ENCODE assay signal across 9 cellular contexts in genomic region chr15:67820992-67821783, GRCh38. TPM values are rescaled to one million over a fixed set of nuclear protein-coding genes. Genes with fewer than 3 reads are reported as not detected.
DNase-seq lines count a peak whose midpoint lies in the region; ATAC-seq, FAIRE-seq and TF ChIP-seq lines count a peak whose summit lies in the region.
"Had no signal": no experiment of that assay in that cellular context is flagged by ENCODE, and none has a peak within 500 bp of the region (broad histone marks: within the 10 kb centered on the region; RNA-seq: fewer than 3 reads in every experiment).

No MANE protein-coding gene starts in this region.

- H3K36me3 ChIP-seq in endothelial cell of umbilical vein (ENCODE audit: control insufficient read depth in 2 of 2, extremely low read depth in 1 of 2, insufficient read depth in 2 of 2, low read length in 2 of 2): no peaks in the 10 kb centered on the region

- peaks cover 2% of the 10 kb centered on the region for H3K4me1 ChIP-seq in endothelial cell of umbilical vein (ENCODE audit: control insufficient read depth, extremely low read depth, insufficient read depth, low read length)

- H3K9me3 Mint-ChIP-seq in natural killer cell treated with Interleukin-12 subunit alpha and Interleukin-12 subunit beta and Interleukin-15 and Interleukin-18, amount 100 ng/mL, for 72 hours: no peaks in the 10 kb centered on the region

- intact Hi-C loops in endothelial cell of umbilical vein (cut with micrococcal nuclease): no loop called here

- peak; percentile 71 for DNase-seq in EH (ENCODE audit: low read depth)
- peak; percentile 54 for DNase-seq in RPMI7951 (ENCODE audit: low read depth)
- DNase-seq in endothelial cell of umbilical vein (ENCODE audit: low read depth, low spot score): peak; percentile 47
- DNase-seq in natural killer cell treated with Interleukin-12 subunit alpha and Interleukin-12 subunit beta and Interleukin-15 and Interleukin-18, amount 100 ng/mL, for 72 hours (ENCODE audit: low spot score): no peak
- no peak for DNase-seq in NCI-H2029 (lab: John Stamatoyannopoulos, UW)
- DNase-seq in NCI-H774 (lab: John Stamatoyannopoulos, UW): no peak
- DNase-seq in activated CD4-positive, CD25-positive, alpha-beta regulatory T cell (lab: John Stamatoyannopoulos, UW): no peak
- DNase-seq in superior temporal gyrus (ENCODE audit: extremely low spot score): no peak

- no peaks in the 10 kb centered on the region for H4K20me1 ChIP-seq in endothelial cell of umbilical vein (replicated peaks; ENCODE audit: control insufficient read depth, extremely low read depth, insufficient read depth, low read length)

- no peak for TF ChIP-seq POLR2A in endothelial cell of umbilical vein (IDR thresholded peaks at IDR 0.05; ENCODE audit: low read depth, low read length)

- H3K9me3 ChIP-seq in endothelial cell of umbilical vein (replicated peaks; ENCODE audit: control insufficient read depth, insufficient read depth, low read length): no peaks in the 10 kb centered on the region

- no peak overlapping the region for H3K4me3 Mint-ChIP-seq in natural killer cell treated with Interleukin-12 subunit alpha and Interleukin-12 subunit beta and Interleukin-15 and Interleukin-18, amount 100 ng/mL, for 72 hours

- H3K36me3 Mint-ChIP-seq in natural killer cell treated with Interleukin-12 subunit alpha and Interleukin-12 subunit beta and Interleukin-15 and Interleukin-18, amount 100 ng/mL, for 72 hours: no peaks in the 10 kb centered on the region

- no TSS peak for BruUV-seq in endothelial cell of umbilical vein (replicated peaks; lab: Mats Ljungman, UMichigan)

- H3K4me3 ChIP-seq in endothelial cell of umbilical vein (replicated peaks in 1 of 3; ENCODE audit: insufficient read depth in 1 of 3, low read depth in 1 of 3, low read length in 3 of 3): no peak overlapping the region

- no peak overlapping the region for H3K27ac Mint-ChIP-seq in natural killer cell treated with Interleukin-12 subunit alpha and Interleukin-12 subunit beta and Interleukin-15 and Interleukin-18, amount 100 ng/mL, for 72 hours

- peaks cover 43 to 56% of the 10 kb centered on the region in 2 donors for H3K27me3 Mint-ChIP-seq in natural killer cell treated with Interleukin-12 subunit alpha and Interleukin-12 subunit beta and Interleukin-15 and Interleukin-18, amount 100 ng/mL, for 72 hours

- H3K79me2 ChIP-seq in endothelial cell of umbilical vein (ENCODE audit: control insufficient read depth, insufficient read depth, low read length): no peaks in the 10 kb centered on the region

- H3K4me1 Mint-ChIP-seq in natural killer cell treated with Interleukin-12 subunit alpha and Interleukin-12 subunit beta and Interleukin-15 and Interleukin-18, amount 100 ng/mL, for 72 hours (ENCODE audit: low read depth in 2 of 2): peaks cover 20 to 22% of the 10 kb centered on the region in 2 donors

- no peaks in the 10 kb centered on the region for H3K9me1 ChIP-seq in endothelial cell of umbilical vein (replicated peaks; ENCODE audit: control insufficient read depth, extremely low read depth, insufficient read depth, low read length)

- POLR2A ChIA-PET in endothelial cell of umbilical vein (lab: Charles Lee): no interaction called here

- no peak for TF ChIP-seq CTCF in endothelial cell of umbilical vein (IDR thresholded peaks at IDR 0.05; ENCODE audit: extremely low read depth in 1 of 2, insufficient read depth in 1 of 2, low read depth in 1 of 2, low read length in 2 of 2)

- no peak overlapping the region for H3K4me2 ChIP-seq in endothelial cell of umbilical vein (ENCODE audit: insufficient read depth, low read length)

- no peak for FAIRE-seq in endothelial cell of umbilical vein (lab: Jason Lieb, UNC)
- FAIRE-seq: GM18507 had no signal

- dilution Hi-C loops in endothelial cell of umbilical vein (cut with MboI; ENCODE audit: extremely low pct_ligation_motif_present, low sequenced_read_pairs): no loop called here

- no peak overlapping the region for H2AFZ ChIP-seq in endothelial cell of umbilical vein (ENCODE audit: low read depth, low read length)

- CTCF ChIA-PET in endothelial cell of umbilical vein (lab: Charles Lee): interaction anchor here (1.1 to 1.4 kb wide), 2 partner anchors 11 to 14 kb away, joined by 6 to 9 read pairs; no protein-coding TSS in a partner anchor

- no peak overlapping the region for H3K9ac ChIP-seq in endothelial cell of umbilical vein (replicated peaks; ENCODE audit: extremely low read depth, insufficient read depth, low read length)

- H3K27ac ChIP-seq in endothelial cell of umbilical vein (ENCODE audit: insufficient read depth, low read depth, low read length): no peak overlapping the region

- peaks cover 71 to 85% of the 10 kb centered on the region in 2 experiments for H3K27me3 ChIP-seq in endothelial cell of umbilical vein (ENCODE audit: control insufficient read depth in 2 of 2, insufficient read depth in 2 of 2, low read length in 2 of 2)

- peak; percentile 46 to 52 for ATAC-seq in natural killer cell treated with Interleukin-12 subunit alpha and Interleukin-12 subunit beta and Interleukin-15 and Interleukin-18, amount 100 ng/mL, for 72 hours

TF ChIP-seq in endothelial cell of umbilical vein, 7 proteins besides CTCF, POLR2A, EP300 and RAD21:
- TF ChIP-seq MYC (IDR thresholded peaks at IDR 0.05; ENCODE audit: low read depth, low read length) (no peak), FOS (IDR thresholded peaks at IDR 0.05; ENCODE audit: borderline replicate concordance, insufficient read depth, low read length) (no peak), JUN (IDR thresholded peaks at IDR 0.05; ENCODE audit: borderline replicate concordance, insufficient read depth, insufficient read length, low read depth) (no peak), EZH2 (IDR thresholded peaks at IDR 0.05; ENCODE audit: borderline replicate concordance, low read depth, low read length, severe bottlenecking) (no peak), GATA2 (IDR thresholded peaks at IDR 0.05; ENCODE audit: insufficient read depth, insufficient read length, low read depth, low read length) (no peak), POLR2AphosphoS5 (IDR thresholded peaks at IDR 0.05; ENCODE audit: insufficient read depth, low read depth, low read length) (no peak)

RNA-seq across cellular contexts. Expression of gene SKOR1, which starts 4.1 kb away (rescaled TPM):
- total RNA-seq in RPMI7951 (2014; rRNA removed; shearing (Covaris generic)): not detected in 2 replicates
- 0.09 and 0.15 TPM in 2 replicates for total RNA-seq in endothelial cell of umbilical vein
- 0.05 and 0.06 TPM in 2 replicates for polyA plus RNA-seq in endothelial cell of umbilical vein
- polyA plus RNA-seq in endothelial cell of umbilical vein (2011; cell fraction: cytosol; rRNA removed): 0.03 and 0.06 TPM in 2 replicates
- polyA plus RNA-seq in endothelial cell of umbilical vein (2011; cell fraction: nucleus; rRNA removed): 0.17 and 0.25 TPM in 2 replicates
- 0.07 TPM in 1 of 2 replicates, not detected in the other for polyA plus RNA-seq in endothelial cell of umbilical vein (2012)
- 0.13 and 0.15 TPM in 2 replicates for polyA minus RNA-seq in endothelial cell of umbilical vein
- polyA minus RNA-seq in endothelial cell of umbilical vein (2011; cell fraction: cytosol; rRNA and poly(A)+ RNA removed): 0.41 TPM
- 0.19 and 0.58 TPM in 2 replicates for polyA minus RNA-seq in endothelial cell of umbilical vein (2011; cell fraction: nucleus; rRNA and poly(A)+ RNA removed)
- total RNA-seq in natural killer cell treated with Interleukin-12 subunit alpha and Interleukin-12 subunit beta and Interleukin-15 and Interleukin-18, amount 100 ng/mL, for 72 hours: under 1 TPM; 0.42 to 0.48 TPM

RNA-seq across cellular contexts. Expression of gene RNU6-1, which starts 18.7 kb away (rescaled TPM):
- not detected in 2 replicates for total RNA-seq in RPMI7951 (2014; rRNA removed; shearing (Covaris generic))
- total RNA-seq in endothelial cell of umbilical vein: not detected in 2 replicates
- not detected in 2 replicates for polyA plus RNA-seq in endothelial cell of umbilical vein
- not detected in 2 replicates for polyA plus RNA-seq in endothelial cell of umbilical vein (2011; cell fraction: cytosol; rRNA removed)
- polyA plus RNA-seq in endothelial cell of umbilical vein (2011; cell fraction: nucleus; rRNA removed): not detected in 2 replicates
- not detected in 2 replicates for polyA plus RNA-seq in endothelial cell of umbilical vein (2012)
- not detected in 2 replicates for polyA minus RNA-seq in endothelial cell of umbilical vein
- 1,914 TPM for polyA minus RNA-seq in endothelial cell of umbilical vein (2011; cell fraction: cytosol; rRNA and poly(A)+ RNA removed)
- polyA minus RNA-seq in endothelial cell of umbilical vein (2011; cell fraction: nucleus; rRNA and poly(A)+ RNA removed): not detected in 2 replicates
- not detected for total RNA-seq in natural killer cell treated with Interleukin-12 subunit alpha and Interleukin-12 subunit beta and Interleukin-15 and Interleukin-18, amount 100 ng/mL, for 72 hours

Comparison
In these comparisons a context has a peak if more than half of its experiments do, and no peak if none do; other contexts are left out.
1. DNase-seq: peak in EH (single experiment), RPMI7951 (single experiment) and endothelial cell of umbilical vein (single experiment); none in natural killer cell treated with Interleukin-12 subunit alpha and Interleukin-12 subunit beta and Interleukin-15 and Interleukin-18, amount 100 ng/mL, for 72 hours (single experiment), NCI-H2029 (single experiment), NCI-H774 (single experiment), activated CD4-positive, CD25-positive, alpha-beta regulatory T cell (0 of 4) and superior temporal gyrus (single experiment).